ENCODE assay signal across 11 cellular contexts in the genomic region with DNA sequence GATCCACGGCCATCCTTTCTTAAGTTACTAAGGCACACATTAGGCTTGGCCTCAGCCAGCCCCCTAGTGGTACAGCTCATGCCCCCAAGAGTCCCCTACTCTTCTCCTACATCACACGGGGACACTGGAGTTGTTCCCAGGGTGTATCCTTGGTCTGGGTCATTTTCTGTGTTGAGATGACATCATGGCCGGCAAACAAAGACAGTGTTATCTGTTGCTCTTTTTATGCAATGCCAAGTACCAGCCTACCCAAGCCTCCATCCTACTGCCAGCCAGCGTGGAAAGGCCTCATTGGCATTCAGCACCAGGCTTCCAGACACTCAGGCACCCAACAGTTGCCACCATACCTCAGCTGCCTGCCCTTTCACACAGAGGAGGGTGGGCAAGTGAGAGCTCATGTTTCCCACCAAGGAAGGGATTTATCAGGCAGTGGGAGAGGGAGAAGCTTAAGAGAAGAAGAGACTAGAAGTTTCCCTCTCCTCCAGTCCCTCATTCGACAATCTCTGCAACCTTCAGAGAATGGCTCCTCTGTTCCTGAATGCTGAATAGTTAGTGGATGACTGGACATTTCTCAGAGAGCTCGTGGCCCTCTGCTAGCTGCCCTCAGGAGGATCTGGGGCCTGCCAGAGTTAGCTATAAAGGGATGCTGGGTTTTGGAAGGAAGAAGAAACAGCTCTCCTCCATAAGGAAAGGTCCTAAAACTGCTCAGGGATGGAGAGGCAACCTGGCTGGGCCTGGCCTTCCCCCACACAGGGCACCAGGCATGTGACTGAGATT. TPM values are rescaled to one million over a fixed set of nuclear protein-coding genes. Genes with fewer than 3 reads are reported as not detected.
DNase-seq lines count a peak whose midpoint lies in the region; ATAC-seq and TF ChIP-seq lines count a peak whose summit lies in the region.
"Had no signal": no experiment of that assay in that cellular context is flagged by ENCODE, and none has a peak within 500 bp of the region (broad histone marks: within the 10 kb centered on the region; RNA-seq: fewer than 3 reads in every experiment).

No MANE protein-coding gene starts in this region.

- H2AFZ ChIP-seq in GM23248 (peak overlapping the region; percentile 76), fibroblast of lung (ENCODE audit: low read length) (peak overlapping the region; percentile 19)

- no peaks in the 10 kb centered on the region for H3F3A ChIP-seq in GM23248 (ENCODE audit: insufficient read depth)

- H3K27me3 ChIP-seq in GM23248 (replicated peaks; ENCODE audit: insufficient read depth): no peaks in the 10 kb centered on the region
- no peaks in the 10 kb centered on the region for H3K27me3 ChIP-seq in fibroblast of lung (ENCODE audit: control insufficient read depth, insufficient read depth, low read length)

- 38 to 39% methylated on average over 6 of the region's 6 CpGs for WGBS in GM23248 (ENCODE audit: low coverage in 1 of 2, low lambda C conversion rate in 2 of 2, missing lambda C conversion rate in 2 of 2), 2 experiments

- H3K4me2 ChIP-seq in GM23248 (ENCODE audit: unreplicated experiment) (no peak overlapping the region), fibroblast of lung (ENCODE audit: extremely low read depth, insufficient read depth, low read length) (no peak overlapping the region)

- H3K9me3 ChIP-seq in GM23248 (ENCODE audit: low read depth): no peaks in the 10 kb centered on the region
- H3K9me3 ChIP-seq in fibroblast of lung (ENCODE audit: control insufficient read depth, insufficient read depth, low read depth, low read length): no peaks in the 10 kb centered on the region

- H3K4me1 ChIP-seq in GM23248 (ENCODE audit: insufficient read depth) (peaks cover 3% of the 10 kb centered on the region; the same call in 1 of the 2 replicates), fibroblast of lung (ENCODE audit: control insufficient read depth, extremely low read depth, insufficient read depth, low read length) (no peaks in the 10 kb centered on the region)

- no peak for ATAC-seq in esophagus mucosa

- H3K9ac ChIP-seq in GM23248 (no peak overlapping the region), fibroblast of lung (ENCODE audit: insufficient read depth, low read length) (no peak overlapping the region)

- H3K4me3 ChIP-seq in GM23248 (no peak overlapping the region), fibroblast of lung (replicated peaks in 1 of 4; ENCODE audit: control extremely low read depth in 1 of 4, insufficient read depth in 1 of 4, low read depth in 3 of 4, low read length in 4 of 4) (no peak overlapping the region)

- H3K27ac ChIP-seq in GM23248: peak overlapping the region; percentile 48; the same call in 1 of the 2 replicates
- H3K27ac ChIP-seq in fibroblast of lung (ENCODE audit: insufficient read depth, low read length): no peak overlapping the region

- H3K9me2 ChIP-seq in GM23248 (ENCODE audit: insufficient read depth): no peaks in the 10 kb centered on the region

- in situ Hi-C loops in GM23248 (cut with MboI): no loop called here

- DNase-seq in GM23248 (peak; percentile 49), RPMI7951 (ENCODE audit: low read depth) (peak; percentile 28), fibroblast of lung (ENCODE audit: low read depth in 2 of 2) (peak in 1 of 2 donors; percentile 24), posterior cingulate gyrus (peak; percentile 60 to 97 (median 82)), T-helper 1 cell (no peak), NCI-H2171 treated with DMSO at 0.1 percent for 48 hours (lab: John Stamatoyannopoulos, UW) (no peak), RKO (ENCODE audit: low spot score) (no peak)
- DNase-seq: activated CD4-positive, alpha-beta memory T cell treated with anti-CD3 and anti-CD28 coated beads, Interleukin-2, amount 10 ng/mL, durations not matched to agents 7 days and 5 days; NCI-H2107; SHP77 treated with DMSO at 0.1 percent for 48 hours had no signal

- H3K36me3 ChIP-seq in GM23248 (ENCODE audit: low read depth) (no peaks in the 10 kb centered on the region), fibroblast of lung (ENCODE audit: control insufficient read depth, insufficient read depth, low read length) (no peaks in the 10 kb centered on the region)

- TF ChIP-seq CTCF in fibroblast of lung (conservative IDR thresholded peaks at IDR 0.05 in 1 of 2, IDR thresholded peaks at IDR 0.05 in 1 of 2; ENCODE audit: low read depth in 1 of 2, low read length in 2 of 2): no peak

- intact Hi-C loops in posterior cingulate gyrus (cut with DNase I): no loop called here

- no peaks in the 10 kb centered on the region for H3K79me2 ChIP-seq in GM23248 (ENCODE audit: insufficient read depth)
- H3K79me2 ChIP-seq in fibroblast of lung (ENCODE audit: control insufficient read depth, insufficient read depth, low read length): no peaks in the 10 kb centered on the region

- H4K20me1 ChIP-seq in GM23248 (ENCODE audit: insufficient read depth): no peaks in the 10 kb centered on the region
- no peaks in the 10 kb centered on the region for H4K20me1 ChIP-seq in fibroblast of lung (ENCODE audit: control insufficient read depth, extremely low read depth, insufficient read depth, low read length)

RNA-seq across cellular contexts. Expression of a gene that starts 17.7 kb away (rescaled TPM):
- total RNA-seq in GM23248 (2014; rRNA removed; shearing (Covaris generic)): 179 and 205 TPM in 2 replicates
- polyA plus RNA-seq in GM23248 (2016; fragmentation: Nextera tagmentation; extraction: Ambion mirVana): 151 and 158 TPM in 2 replicates
- 210 and 283 TPM in 2 replicates for total RNA-seq in RPMI7951 (2014; rRNA removed; shearing (Covaris generic))
- total RNA-seq in fibroblast of lung: 124 and 152 TPM in 2 replicates
- polyA plus RNA-seq in fibroblast of lung: 131 and 163 TPM in 2 replicates
- polyA plus RNA-seq in fibroblast of lung (2012): 125 and 178 TPM in 2 replicates
- polyA minus RNA-seq in fibroblast of lung (ENCODE audit: low replicate concordance): 55.4 and 66.8 TPM in 2 replicates
- total RNA-seq in esophagus mucosa: 131 TPM

RNA-seq across cellular contexts. Expression of a gene that starts 27.2 kb away (rescaled TPM):
- total RNA-seq in GM23248 (2014; rRNA removed; shearing (Covaris generic)): 10.4 and 12.9 TPM in 2 replicates
- polyA plus RNA-seq in GM23248 (2016; fragmentation: Nextera tagmentation; extraction: Ambion mirVana): 12.5 and 12.7 TPM in 2 replicates
- total RNA-seq in RPMI7951 (2014; rRNA removed; shearing (Covaris generic)): 13.8 and 14.4 TPM in 2 replicates
- total RNA-seq in fibroblast of lung: 11.3 and 17.2 TPM in 2 replicates
- 8.8 and 10.7 TPM in 2 replicates for polyA plus RNA-seq in fibroblast of lung
- polyA plus RNA-seq in fibroblast of lung (2012): 6.1 and 7.2 TPM in 2 replicates
- polyA minus RNA-seq in fibroblast of lung (ENCODE audit: low replicate concordance): 6.2 and 8.1 TPM in 2 replicates
- 13.9 TPM for total RNA-seq in esophagus mucosa

RNA-seq across cellular contexts. Expression of a gene that starts 47.3 kb away (rescaled TPM):
- total RNA-seq in GM23248 (2014; rRNA removed; shearing (Covaris generic)): 17.3 and 29.0 TPM in 2 replicates
- polyA plus RNA-seq in GM23248 (2016; fragmentation: Nextera tagmentation; extraction: Ambion mirVana): 28.1 and 28.3 TPM in 2 replicates
- 32.9 and 41.7 TPM in 2 replicates for total RNA-seq in RPMI7951 (2014; rRNA removed; shearing (Covaris generic))
- total RNA-seq in fibroblast of lung: 13.4 and 21.1 TPM in 2 replicates
- polyA plus RNA-seq in fibroblast of lung: 13.2 and 17.8 TPM in 2 replicates
- polyA plus RNA-seq in fibroblast of lung (2012): 20.6 and 27.8 TPM in 2 replicates
- 2.5 and 5.3 TPM in 2 replicates for polyA minus RNA-seq in fibroblast of lung (ENCODE audit: low replicate concordance)
- total RNA-seq in esophagus mucosa: 33.7 TPM

Comparison
In these comparisons a context has a peak if more than half of its experiments do, and no peak if none do; other contexts are left out.
1. DNase-seq: peak in GM23248 (single experiment), RPMI7951 (single experiment) and posterior cingulate gyrus (10 of 10); none in T-helper 1 cell (0 of 5), NCI-H2171 treated with DMSO at 0.1 percent for 48 hours (single experiment) and RKO (single experiment).